ENCODE assay signal across 1 cellular context in genomic region chr17:56153215-56153614, GRCh38.
TF ChIP-seq lines count a peak whose summit lies in the region.

A gene with protein sequence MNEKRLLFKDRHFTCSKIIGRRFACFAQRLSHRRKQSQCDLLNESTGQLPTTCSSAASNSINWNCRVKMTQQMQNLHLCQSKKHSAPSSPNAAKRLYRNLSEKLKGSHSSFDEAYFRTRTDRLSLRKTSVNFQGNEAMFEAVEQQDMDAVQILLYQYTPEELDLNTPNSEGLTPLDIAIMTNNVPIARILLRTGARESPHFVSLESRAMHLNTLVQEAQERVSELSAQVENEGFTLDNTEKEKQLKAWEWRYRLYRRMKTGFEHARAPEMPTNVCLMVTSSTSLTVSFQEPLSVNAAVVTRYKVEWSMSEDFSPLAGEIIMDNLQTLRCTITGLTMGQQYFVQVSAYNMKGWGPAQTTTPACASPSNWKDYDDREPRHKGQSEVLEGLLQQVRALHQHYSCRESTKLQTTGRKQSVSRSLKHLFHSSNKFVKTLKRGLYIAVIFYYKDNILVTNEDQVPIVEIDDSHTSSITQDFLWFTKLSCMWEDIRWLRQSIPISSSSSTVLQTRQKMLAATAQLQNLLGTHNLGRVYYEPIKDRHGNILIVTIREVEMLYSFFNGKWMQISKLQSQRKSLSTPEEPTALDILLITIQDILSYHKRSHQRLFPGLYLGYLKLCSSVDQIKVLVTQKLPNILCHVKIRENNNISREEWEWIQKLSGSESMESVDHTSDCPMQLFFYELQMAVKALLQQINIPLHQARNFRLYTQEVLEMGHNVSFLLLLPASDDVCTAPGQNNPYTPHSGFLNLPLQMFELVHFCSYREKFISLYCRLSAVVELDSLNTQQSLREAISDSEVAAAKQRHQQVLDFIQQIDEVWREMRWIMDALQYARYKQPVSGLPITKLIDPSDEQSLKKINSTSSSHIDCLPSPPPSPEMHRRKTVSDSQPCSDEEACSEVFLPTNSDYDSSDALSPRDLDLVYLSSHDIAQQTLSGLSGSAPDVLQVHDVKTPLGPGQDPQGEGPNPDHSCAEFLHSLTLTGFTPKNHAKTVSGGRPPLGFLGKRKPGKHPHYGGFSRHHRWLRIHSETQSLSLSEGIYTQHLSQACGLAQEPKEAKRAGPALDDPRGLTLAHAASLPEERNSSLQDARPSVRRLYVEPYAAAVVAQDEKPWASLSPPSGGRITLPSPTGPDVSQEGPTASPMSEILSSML (plus strand): TSS chr17:56153475. CDS start chr17:56212668, 59,193 bp downstream.

TF ChIP-seq in IMR-90, 13 proteins besides CTCF, POLR2A, EP300 and RAD21 (continued from another document):
- TF ChIP-seq RFX5 (IDR thresholded peaks at IDR 0.05; ENCODE audit: low read depth, low read length) (no peak), SMC3 (IDR thresholded peaks at IDR 0.05; ENCODE audit: low read depth, low read length) (no peak), NFE2L2 (IDR thresholded peaks at IDR 0.05; ENCODE audit: low read depth, low read length) (no peak), RCOR1 (IDR thresholded peaks at IDR 0.05; ENCODE audit: insufficient replicate concordance, low read length) (no peak), MAFK (IDR thresholded peaks at IDR 0.05; ENCODE audit: low read depth, low read length) (no peak), MAZ (IDR thresholded peaks at IDR 0.05; ENCODE audit: borderline replicate concordance, low read depth, low read length) (no peak)
